ENCODE assay signal across 15 cellular contexts in genomic region chr6:91669154-91669903, GRCh38.
A peak's percentile ranks its signal among the peaks of the same experiment; 100 is the strongest.
DNase-seq lines count a peak whose midpoint lies in the region; TF ChIP-seq lines count a peak whose summit lies in the region.
"Had no signal": no experiment of that assay in that cellular context is flagged by ENCODE, and none has a peak within 500 bp of the region (broad histone marks: within the 10 kb centered on the region; RNA-seq: fewer than 3 reads in every experiment).

No MANE protein-coding gene starts in this region.

- no peaks in the 10 kb centered on the region for H3K4me1 ChIP-seq in skeletal muscle satellite cell (ENCODE audit: control insufficient read depth, insufficient read depth, low read length)
- no peaks in the 10 kb centered on the region for H3K4me1 ChIP-seq in osteoblast (ENCODE audit: insufficient read depth, low read length)
- H3K4me1 ChIP-seq: A549, spleen had no signal

- H3K4me2 ChIP-seq in skeletal muscle satellite cell (ENCODE audit: low read length) (peak overlapping the region; percentile 37), osteoblast (ENCODE audit: insufficient read depth, low read length) (no peak overlapping the region)
- H3K4me2 ChIP-seq: A549 had no signal

- H3K9me3 ChIP-seq in skeletal muscle satellite cell (replicated peaks; ENCODE audit: low read length), result no peaks in the 10 kb centered on the region
- H3K9me3 ChIP-seq in osteoblast (ENCODE audit: low read depth, low read length), result no peaks in the 10 kb centered on the region
- H3K9me3 ChIP-seq: A549, gastroesophageal sphincter, spleen, thoracic aorta had no signal

- H3K27me3 ChIP-seq in skeletal muscle satellite cell (ENCODE audit: control insufficient read depth, insufficient read depth, low read length) (no peaks in the 10 kb centered on the region), osteoblast (ENCODE audit: insufficient read depth, low read length) (no peaks in the 10 kb centered on the region)
- H3K27me3 ChIP-seq: gastroesophageal sphincter, spleen had no signal

- H3K27ac ChIP-seq in osteoblast (ENCODE audit: low read depth, low read length), result no peak overlapping the region
- H3K27ac ChIP-seq: A549, gastroesophageal sphincter, spleen, thoracic aorta had no signal

- no peaks in the 10 kb centered on the region for H3K36me3 ChIP-seq in skeletal muscle satellite cell (ENCODE audit: insufficient read depth, low read length)
- no peaks in the 10 kb centered on the region for H3K36me3 ChIP-seq in osteoblast (ENCODE audit: insufficient read depth, low read length)
- H3K36me3 ChIP-seq: gastroesophageal sphincter, spleen, thoracic aorta had no signal

- H3K9ac ChIP-seq in skeletal muscle satellite cell (ENCODE audit: low read depth, low read length), result no peak overlapping the region

- in situ Hi-C loops in GM13976 (cut with MboI; ENCODE audit: low sequenced_read_pairs, unreplicated experiment), result no loop called here

- no peaks in the 10 kb centered on the region for H4K20me1 ChIP-seq in osteoblast (ENCODE audit: insufficient read depth, low read length)

- no peaks in the 10 kb centered on the region for H3K79me2 ChIP-seq in osteoblast (ENCODE audit: insufficient read depth, low read length)

- H3K4me3 ChIP-seq in skeletal muscle satellite cell (ENCODE audit: low read length) (peak overlapping the region; percentile 45), osteoblast (ENCODE audit: insufficient read depth, low read length) (no peak overlapping the region)
- H3K4me3 ChIP-seq: A549, gastroesophageal sphincter, spleen, thoracic aorta had no signal

- TF ChIP-seq CTCF in GM13976 (IDR thresholded peaks at IDR 0.05; ENCODE audit: borderline replicate concordance, control extremely low read depth, extremely low read depth, insufficient read depth, missing control alignments) (no peak), osteoblast (IDR thresholded peaks at IDR 0.05; ENCODE audit: extremely low read depth, low read depth, low read length) (no peak)

- DNase-seq in NCI-H2171 treated with DMSO at 0.1 percent for 48 hours (lab: John Stamatoyannopoulos, UW) (peak; percentile 40), NCI-H2171 (lab: John Stamatoyannopoulos, UW) (no peak), NCI-H446 treated with DMSO at 0.1 percent for 48 hours (lab: John Stamatoyannopoulos, UW) (peak; percentile 42), head of caudate nucleus (peak; percentile 35 to 96 (median 81)), GM13976 (ENCODE audit: low spot score) (no peak), erythroblast (lab: John Stamatoyannopoulos, UW) (no peak), osteoblast (ENCODE audit: insufficient read length, low spot score, missing footprints) (no peak)
- DNase-seq: activated CD4-positive, alpha-beta T cell treated with anti-CD3 and anti-CD28 coated beads for 4 hours; naive thymus-derived CD8-positive, alpha-beta T cell; spleen; T-helper 17 cell had no signal

- TF ChIP-seq POLR2A in erythroblast (IDR thresholded peaks at IDR 0.05; ENCODE audit: low read length), result no peak

- H2AFZ ChIP-seq in osteoblast (ENCODE audit: low read length), result no peak overlapping the region

- intact Hi-C loops in head of caudate nucleus (cut with DNase I), result no loop called here

Comparison
In these comparisons a context has a peak if more than half of its experiments do, and no peak if none do; other contexts are left out.
1. DNase-seq: peak in NCI-H2171 treated with DMSO at 0.1 percent for 48 hours (single experiment), NCI-H446 treated with DMSO at 0.1 percent for 48 hours (single experiment) and head of caudate nucleus (42 of 42); none in NCI-H2171 (single experiment), GM13976 (single experiment), erythroblast (0 of 2) and osteoblast (single experiment).